Comparison of ENCODE assay signal across 20 cellular contexts in genomic region chr11:126695293-126695692, GRCh38.
DNase-seq lines count a peak whose midpoint lies in the region; ATAC-seq and TF ChIP-seq lines count a peak whose summit lies in the region.
"Had no signal": no experiment of that assay in that cellular context is flagged by ENCODE, and none has a peak within 500 bp of the region (broad histone marks: within the 10 kb centered on the region; RNA-seq: fewer than 3 reads in every experiment).

No MANE protein-coding gene starts in this region.

- no peak overlapping the region for H3K4ac ChIP-seq in IMR-90 (ENCODE audit: low read depth, low read length)

- H3F3A ChIP-seq in SK-N-SH (replicated peaks; ENCODE audit: insufficient read depth), result no peaks in the 10 kb centered on the region

- no peak overlapping the region for H2BK15ac ChIP-seq in IMR-90 (ENCODE audit: low read depth, low read length)

- no peak overlapping the region for H2BK5ac ChIP-seq in IMR-90 (ENCODE audit: low read depth, low read length, poor library complexity, severe bottlenecking)

- H4K20me1 ChIP-seq in SK-N-SH (ENCODE audit: insufficient read depth) (no peaks in the 10 kb centered on the region), IMR-90 (ENCODE audit: insufficient read depth, low read length) (no peaks in the 10 kb centered on the region)

- no peak overlapping the region for H4K8ac ChIP-seq in IMR-90 (ENCODE audit: low read depth in 2 of 2, low read length in 2 of 2)

- DNase-seq in SK-N-SH (no peak), IMR-90 (no peak), hepatic stellate cell (ENCODE audit: low spot score) (peak; percentile 37), DMS53 (lab: John Stamatoyannopoulos, UW) (no peak)
- no peak for DNase-seq in stimulated activated naive CD4-positive, alpha-beta T cell treated with Interleukin-2 at 50 U/mL for 16 hours (lab: John Stamatoyannopoulos, UW)
- DNase-seq: BE2C; Calu3; CD4-positive, alpha-beta memory T cell; DND-41; GF-D8; Karpas-422; MG63; NCI-H1092; NCI-H1694; NCI-H526 treated with DMSO at 0.1 percent for 48 hours; NK-92 treated with Interleukin-12 subunit alpha and Interleukin-12 subunit beta, amount 100 ng/mL, for 24 hours; OCI-M1; RPMI8226 had no signal

- intact Hi-C loops in IMR-90 (cut with micrococcal nuclease), result no loop called here

- no peak overlapping the region for H3K23ac ChIP-seq in IMR-90 (ENCODE audit: low read depth, low read length)

- dilution Hi-C loops in IMR-90 (cut with HindIII; ENCODE audit: low sequenced_read_pairs, unreplicated experiment), result no loop called here

- no peak overlapping the region for H2BK20ac ChIP-seq in IMR-90 (ENCODE audit: low read depth, low read length)

- H3K36me3 Mint-ChIP-seq in activated T-helper 17 cell treated with anti-CD3 and anti-CD28 coated beads, Interleukin-2, amount 50 U/mL, for 72 hours (ENCODE audit: low read depth), result no peaks in the 10 kb centered on the region
- H3K36me3 Mint-ChIP-seq: CD4-positive, alpha-beta memory T cell had no signal

- in situ Hi-C loops in IMR-90 (cut with MboI; ENCODE audit: low sequenced_read_pairs), result no loop called here

- H3K4me2 ChIP-seq in SK-N-SH (no peak overlapping the region), IMR-90 (ENCODE audit: low read depth, low read length) (no peak overlapping the region)

- no peak overlapping the region for H3K4me3 Mint-ChIP-seq in activated T-helper 17 cell treated with anti-CD3 and anti-CD28 coated beads, Interleukin-2, amount 50 U/mL, for 72 hours
- H3K4me3 Mint-ChIP-seq: CD4-positive, alpha-beta memory T cell had no signal

- H3K4me1 ChIP-seq in SK-N-SH (ENCODE audit: control insufficient read depth in 1 of 2, insufficient read depth in 2 of 2, low read depth in 1 of 2, low read length in 1 of 2) (no peaks in the 10 kb centered on the region), IMR-90 (ENCODE audit: control insufficient read depth, insufficient read depth, low read length) (no peaks in the 10 kb centered on the region)
- H3K4me1 ChIP-seq: BE2C had no signal

- CTCF ChIA-PET in SK-N-SH (lab: Yijun Ruan, JAX) (interaction anchor here (1.0 to 2.5 kb wide), 2 partner anchors 21 to 23 kb away, joined by 4 to 9 read pairs; no protein-coding TSS in a partner anchor), IMR-90 (lab: Yijun Ruan, JAX) (no interaction called here)

- H3K36me3 ChIP-seq in SK-N-SH (replicated peaks in 1 of 2; ENCODE audit: control insufficient read depth in 1 of 2, insufficient read depth in 2 of 2, low read length in 1 of 2) (no peaks in the 10 kb centered on the region), IMR-90 (ENCODE audit: control insufficient read depth, insufficient read depth, low read length) (no peaks in the 10 kb centered on the region)
- H3K36me3 ChIP-seq: BE2C, MG63 had no signal

- TF ChIP-seq POLR2A in IMR-90 (IDR thresholded peaks at IDR 0.05; ENCODE audit: low read depth, low read length), result no peak

- H3K9me2 ChIP-seq in SK-N-SH, result no peaks in the 10 kb centered on the region

- WGBS in SK-N-SH (ENCODE audit: low lambda C conversion rate), result 82% methylated on average over 4 of the region's 4 CpGs
- WGBS in IMR-90 (ENCODE audit: extremely low coverage in 2 of 2, insufficient read length in 1 of 2), 2 experiments, result no CpG with 5 or more reads among the region's 4 CpGs

- no peak overlapping the region for H3K14ac ChIP-seq in IMR-90 (replicated peaks; ENCODE audit: low read depth, low read length)

- no peak overlapping the region for H2AFZ ChIP-seq in SK-N-SH (ENCODE audit: low read depth)
- no peak overlapping the region for H2AFZ ChIP-seq in IMR-90 (replicated peaks; ENCODE audit: low read length, poor library complexity)

- no peak overlapping the region for H2BK120ac ChIP-seq in IMR-90 (ENCODE audit: low read depth, low read length)

- no peak for ATAC-seq in SK-N-SH treated with all-trans-retinoic acid at 6 μM for 48 hours
- ATAC-seq in IMR-90 (ENCODE audit: low read depth), result no peak
- no peak for ATAC-seq in activated T-helper 17 cell treated with anti-CD3 and anti-CD28 coated beads, Interleukin-2, amount 50 U/mL, for 72 hours (replicated peaks)

- no peak overlapping the region for H3K56ac ChIP-seq in IMR-90 (ENCODE audit: extremely low read depth, insufficient read depth, low read length)

- H3K18ac ChIP-seq in IMR-90 (ENCODE audit: low read depth, low read length), result no peak overlapping the region

- no peaks in the 10 kb centered on the region for H3K79me2 ChIP-seq in SK-N-SH (ENCODE audit: insufficient read depth)

- no peak overlapping the region for H4K91ac ChIP-seq in IMR-90 (ENCODE audit: insufficient read depth, low read depth, low read length)

- BruUV-seq in IMR-90 (replicated peaks; lab: Mats Ljungman, UMichigan), result no TSS peak

- H3K27ac ChIP-seq in SK-N-SH (ENCODE audit: low read depth in 2 of 2, low read length in 1 of 2), result no peak overlapping the region
- H3K27ac ChIP-seq in IMR-90 (ENCODE audit: insufficient read depth, low read length), result no peak overlapping the region

- peaks cover 3% of the 10 kb centered on the region for H3K9me3 Mint-ChIP-seq in activated T-helper 17 cell treated with anti-CD3 and anti-CD28 coated beads, Interleukin-2, amount 50 U/mL, for 72 hours

- TF ChIP-seq CTCF in SK-N-SH (IDR thresholded peaks at IDR 0.05) (no peak), IMR-90 (conservative IDR thresholded peaks at IDR 0.05; ENCODE audit: low read depth, low read length) (no peak)

- no peaks in the 10 kb centered on the region for H3K4me1 Mint-ChIP-seq in activated T-helper 17 cell treated with anti-CD3 and anti-CD28 coated beads, Interleukin-2, amount 50 U/mL, for 72 hours
- H3K4me1 Mint-ChIP-seq: CD4-positive, alpha-beta memory T cell had no signal

- H3K4me3 ChIP-seq in SK-N-SH (ENCODE audit: low read depth in 2 of 2, low read length in 1 of 2), result no peak overlapping the region
- H3K4me3 ChIP-seq in IMR-90 (ENCODE audit: insufficient read depth, low read depth, low read length), result no peak overlapping the region
- H3K4me3 ChIP-seq: MG63 had no signal

- H3K27ac Mint-ChIP-seq in activated T-helper 17 cell treated with anti-CD3 and anti-CD28 coated beads, Interleukin-2, amount 50 U/mL, for 72 hours, result no peak overlapping the region
- H3K27ac Mint-ChIP-seq: CD4-positive, alpha-beta memory T cell had no signal

- POLR2A ChIA-PET in SK-N-SH (lab: Yijun Ruan, JAX) (no interaction called here), IMR-90 (lab: Charles Lee; ENCODE audit: unreplicated experiment) (interaction anchor here (0.7 kb wide), 1 partner anchor 378 kb away, joined by 16 read pairs; no protein-coding TSS in a partner anchor)

- H3K79me1 ChIP-seq in IMR-90 (ENCODE audit: low read depth in 1 of 2, low read length in 2 of 2), result no peaks in the 10 kb centered on the region; a peak in 2 of 4 replicates

- H3K9me3 ChIP-seq in SK-N-SH (no peaks in the 10 kb centered on the region), IMR-90 (ENCODE audit: control insufficient read depth, insufficient read depth, low read length) (0 out of 2 replicates have a peak, but pooled peaks cover 2% of the 10 kb centered on the region)
- H3K9me3 ChIP-seq: BE2C, MG63 had no signal

- TF ChIP-seq RAD21 in SK-N-SH (IDR thresholded peaks at IDR 0.05; ENCODE audit: low read length) (no peak), IMR-90 (IDR thresholded peaks at IDR 0.05; ENCODE audit: low read length) (no peak)

- H3K27me3 ChIP-seq in SK-N-SH (ENCODE audit: insufficient read depth), result no peaks in the 10 kb centered on the region
- H3K27me3 ChIP-seq in IMR-90 (ENCODE audit: control insufficient read depth, insufficient read depth, low read length), result no peaks in the 10 kb centered on the region
- H3K27me3 ChIP-seq: BE2C, MG63 had no signal

- H2AK5ac ChIP-seq in IMR-90 (ENCODE audit: low read depth, low read length), result no peak overlapping the region

- TF ChIP-seq EP300 in SK-N-SH (IDR thresholded peaks at IDR 0.05; ENCODE audit: borderline replicate concordance in 1 of 2, low read depth in 1 of 2, low read length in 1 of 2), result no peak

- H3K9ac ChIP-seq in SK-N-SH (no peak overlapping the region), IMR-90 (ENCODE audit: low read depth, low read length) (no peak overlapping the region)

- H2AK9ac ChIP-seq in IMR-90 (replicated peaks; ENCODE audit: low read depth, low read length, poor library complexity), result no peak overlapping the region

- no peak overlapping the region for H4K5ac ChIP-seq in IMR-90 (ENCODE audit: low read depth, low read length)

- H3K9me1 ChIP-seq in IMR-90 (ENCODE audit: insufficient read depth, low read length), result no peaks in the 10 kb centered on the region

- H3K27me3 Mint-ChIP-seq in activated T-helper 17 cell treated with anti-CD3 and anti-CD28 coated beads, Interleukin-2, amount 50 U/mL, for 72 hours, result peaks cover 8% of the 10 kb centered on the region

TF ChIP-seq in SK-N-SH, 30 proteins besides CTCF, POLR2A, EP300 and RAD21 (continues in another document):
- TF ChIP-seq, protein P1, sequence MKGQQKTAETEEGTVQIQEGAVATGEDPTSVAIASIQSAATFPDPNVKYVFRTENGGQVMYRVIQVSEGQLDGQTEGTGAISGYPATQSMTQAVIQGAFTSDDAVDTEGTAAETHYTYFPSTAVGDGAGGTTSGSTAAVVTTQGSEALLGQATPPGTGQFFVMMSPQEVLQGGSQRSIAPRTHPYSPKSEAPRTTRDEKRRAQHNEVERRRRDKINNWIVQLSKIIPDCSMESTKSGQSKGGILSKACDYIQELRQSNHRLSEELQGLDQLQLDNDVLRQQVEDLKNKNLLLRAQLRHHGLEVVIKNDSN (IDR thresholded peaks at IDR 0.05; ENCODE audit: borderline replicate concordance, low read depth), result peak; percentile 12; the same call in 1 of the 2 replicates

TF ChIP-seq in SK-N-SH treated with all-trans-retinoic acid at 6 μM for 48 hours, 23 proteins besides CTCF, POLR2A, EP300 and RAD21 (continues in another document):
- TF ChIP-seq ZNF8 (CRISPR knock-in tag; IDR thresholded peaks at IDR 0.05), result no peak

TF ChIP-seq in IMR-90, 13 proteins besides CTCF, POLR2A, EP300 and RAD21:
- no peak for TF ChIP-seq MAFK (IDR thresholded peaks at IDR 0.05; ENCODE audit: low read depth, low read length)
- TF ChIP-seq, protein P2, sequence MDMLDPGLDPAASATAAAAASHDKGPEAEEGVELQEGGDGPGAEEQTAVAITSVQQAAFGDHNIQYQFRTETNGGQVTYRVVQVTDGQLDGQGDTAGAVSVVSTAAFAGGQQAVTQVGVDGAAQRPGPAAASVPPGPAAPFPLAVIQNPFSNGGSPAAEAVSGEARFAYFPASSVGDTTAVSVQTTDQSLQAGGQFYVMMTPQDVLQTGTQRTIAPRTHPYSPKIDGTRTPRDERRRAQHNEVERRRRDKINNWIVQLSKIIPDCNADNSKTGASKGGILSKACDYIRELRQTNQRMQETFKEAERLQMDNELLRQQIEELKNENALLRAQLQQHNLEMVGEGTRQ (IDR thresholded peaks at IDR 0.05; ENCODE audit: low read depth, low read length), result peak; percentile 78
